ENCODE assay signal across 1 cellular context in the genomic region with DNA sequence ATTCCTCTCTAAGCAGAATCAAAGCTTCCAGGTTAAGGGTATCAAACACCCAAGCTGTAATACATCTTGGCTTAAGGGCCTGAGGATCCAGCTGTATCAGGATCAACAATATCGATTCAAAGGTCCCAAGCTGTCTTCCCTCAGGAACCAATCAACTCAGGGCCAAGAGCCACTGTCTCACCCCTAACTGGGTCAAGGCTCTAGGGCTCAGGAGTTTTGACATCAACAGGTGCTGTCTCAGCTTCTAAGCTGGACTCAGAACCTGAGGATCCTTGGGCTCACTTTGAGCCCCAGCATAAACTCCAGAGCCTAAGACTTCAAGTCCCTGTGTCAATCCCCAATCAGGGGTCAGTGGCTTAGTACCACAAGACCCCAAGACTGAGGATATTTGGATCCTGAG.
TF ChIP-seq lines count a peak whose summit lies in the region.

No MANE protein-coding gene starts in this region.

TF ChIP-seq in GM23338, 12 proteins besides CTCF, POLR2A, EP300 and RAD21 (continued from another document):
- TF ChIP-seq REST (IDR thresholded peaks at IDR 0.05; ENCODE audit: unreplicated experiment): no peak
- TF ChIP-seq JUNB (IDR thresholded peaks at IDR 0.05; ENCODE audit: unreplicated experiment): no peak
- no peak for TF ChIP-seq STAT1 (IDR thresholded peaks at IDR 0.05; ENCODE audit: unreplicated experiment)
- TF ChIP-seq EZH2 (IDR thresholded peaks at IDR 0.05; ENCODE audit: low read depth, unreplicated experiment): no peak
- no peak for TF ChIP-seq NANOG (IDR thresholded peaks at IDR 0.05; ENCODE audit: borderline replicate concordance)
